In genomic region chr2:170162261-170162612, GRCh38 we compare ENCODE assay signal across 21 cellular contexts. TPM values are rescaled to one million over a fixed set of nuclear protein-coding genes. Genes with fewer than 3 reads are reported as not detected.
DNase-seq lines count a peak whose midpoint lies in the region; ATAC-seq, FAIRE-seq and TF ChIP-seq lines count a peak whose summit lies in the region.
"Had no signal": no experiment of that assay in that cellular context is flagged by ENCODE, and none has a peak within 500 bp of the region (broad histone marks: within the 10 kb centered on the region; RNA-seq: fewer than 3 reads in every experiment).

No MANE protein-coding gene starts in this region.

- DNase-seq in MCF 10A (ENCODE audit: unreplicated experiment) (peak; percentile 38), breast epithelium (ENCODE audit: low spot score in 2 of 2) (no peak), RWPE1 (ENCODE audit: low spot score) (peak; percentile 51), fibroblast of mammary gland (ENCODE audit: low read depth) (peak; percentile 51), urothelium cell line (ENCODE audit: low spot score) (peak; percentile 53), amygdala (lab: John Stamatoyannopoulos, UW) (no peak)
- no peak for DNase-seq in activated CD8-positive, alpha-beta memory T cell treated with anti-CD3 and anti-CD28 coated beads for 24 hours
- DNase-seq: adrenal gland, heart left ventricle, left cardiac atrium, MM.1S, NCI-H187 treated with DMSO at 0.1 percent for 48 hours, NCI-H510A, right cardiac atrium, SK-N-SH, substantia nigra had no signal

- H3K36me3 ChIP-seq in breast epithelium: no peaks in the 10 kb centered on the region
- H3K36me3 ChIP-seq: adrenal gland, heart left ventricle had no signal

- CTCF ChIA-PET in MCF 10A (lab: Yijun Ruan, JAX): interaction anchor here (0.6 to 0.7 kb wide), 2 partner anchors 14 to 639 kb away, joined by 3 read pairs; no protein-coding TSS in a partner anchor
- CTCF ChIA-PET in RWPE1 (lab: Yijun Ruan, JAX): interaction anchor here (0.6 to 0.7 kb wide), 2 partner anchors 27 to 1030 kb away, joined by 3 read pairs; no protein-coding TSS in a partner anchor

- TF ChIP-seq CTCF in MCF 10A (IDR thresholded peaks at IDR 0.05; ENCODE audit: unreplicated experiment): no peak
- no peak for TF ChIP-seq CTCF in breast epithelium (IDR thresholded peaks at IDR 0.05)
- no peak for TF ChIP-seq CTCF in RWPE1 (conservative IDR thresholded peaks at IDR 0.05; ENCODE audit: low read depth)
- no peak for TF ChIP-seq CTCF in fibroblast of mammary gland (conservative IDR thresholded peaks at IDR 0.05; ENCODE audit: control insufficient read depth, insufficient read depth, low read depth, low read length)

- FAIRE-seq in urothelium cell line (lab: Jason Lieb, UNC): no peak
- FAIRE-seq: colon, GM12878, H1, TTC549 had no signal

- H3K4me1 Mint-ChIP-seq in MCF 10A (ENCODE audit: insufficient read depth, unreplicated experiment): peaks cover 14% of the 10 kb centered on the region

- H3K27ac ChIP-seq in breast epithelium (no peak overlapping the region), RWPE1 (no peak overlapping the region)
- H3K27ac ChIP-seq: adrenal gland, heart left ventricle had no signal

- H3K9me3 Mint-ChIP-seq in MCF 10A (ENCODE audit: unreplicated experiment): no peaks in the 10 kb centered on the region

- no peak for ATAC-seq in GM19035 (IDR thresholded peaks at IDR 0.05; ENCODE audit: unreplicated experiment)
- ATAC-seq: GM12878, heart left ventricle, left cardiac atrium, right cardiac atrium had no signal

- POLR2A ChIA-PET in MCF 10A (lab: Yijun Ruan, JAX): interaction anchor here (0.6 to 1.9 kb wide), 5 partner anchors 9 to 103 kb away, joined by 3 to 7 read pairs (median 4); no protein-coding TSS in a partner anchor
- POLR2A ChIA-PET in RWPE1 (lab: Yijun Ruan, JAX; ENCODE audit: low non-redundant PET): interaction anchor here (0.6 kb wide), 3 partner anchors 19 to 124 kb away, joined by 3 read pairs; no protein-coding TSS in a partner anchor

- intact Hi-C loops in MCF 10A (cut with micrococcal nuclease) (no loop called here), breast epithelium (cut with DNase I; ENCODE audit: low total_unique reads) (no loop called here)

- no peaks in the 10 kb centered on the region for H3K4me1 ChIP-seq in breast epithelium
- H3K4me1 ChIP-seq: adrenal gland, heart left ventricle had no signal

- no peak overlapping the region for H3K4me3 Mint-ChIP-seq in MCF 10A (ENCODE audit: unreplicated experiment)

- TF ChIP-seq POLR2A in breast epithelium (IDR thresholded peaks at IDR 0.05): no peak

- no peaks in the 10 kb centered on the region for H3K27me3 ChIP-seq in breast epithelium
- H3K27me3 ChIP-seq: adrenal gland had no signal

- H3K27ac Mint-ChIP-seq in MCF 10A (ENCODE audit: low read depth, unreplicated experiment): peak overlapping the region; percentile 33

- no TSS peak for BruUV-seq in MCF 10A (replicated peaks; lab: Mats Ljungman, UMichigan)

- H3K27me3 Mint-ChIP-seq in MCF 10A (ENCODE audit: insufficient read depth, unreplicated experiment): no peaks in the 10 kb centered on the region

- H3K4me3 ChIP-seq in breast epithelium (no peak overlapping the region), fibroblast of mammary gland (ENCODE audit: control insufficient read depth, low read depth, low read length) (no peak overlapping the region)
- H3K4me3 ChIP-seq: adrenal gland, GM12878, heart left ventricle had no signal

- H3K36me3 Mint-ChIP-seq in MCF 10A (ENCODE audit: insufficient read depth, unreplicated experiment): no peaks in the 10 kb centered on the region

- no peaks in the 10 kb centered on the region for H3K9me3 ChIP-seq in breast epithelium
- H3K9me3 ChIP-seq: adrenal gland, heart left ventricle, SK-N-SH had no signal

RNA-seq across cellular contexts. Expression of gene MYO3B, which starts 15.7 kb away (rescaled TPM):
- total RNA-seq in MCF 10A (2022): not detected in 2 replicates
- total RNA-seq in breast epithelium: under 1 TPM; 0.15 to 0.98 (median 0.16) TPM
- total RNA-seq: left cardiac atrium, right cardiac atrium had no signal

Comparison
In these comparisons a context has a peak if more than half of its experiments do, and no peak if none do; other contexts are left out.
1. DNase-seq: peak in MCF 10A (single experiment), RWPE1 (single experiment), fibroblast of mammary gland (single experiment) and urothelium cell line (single experiment); none in breast epithelium (0 of 2), amygdala (0 of 56) and activated CD8-positive, alpha-beta memory T cell treated with anti-CD3 and anti-CD28 coated beads for 24 hours (single experiment).